Comparison of ENCODE assay signal across 8 cellular contexts in genomic region chr17:29682987-29683386, GRCh38.
A peak's percentile ranks its signal among the peaks of the same experiment; 100 is the strongest.
DNase-seq lines count a peak whose midpoint lies in the region; ATAC-seq and TF ChIP-seq lines count a peak whose summit lies in the region.

No MANE protein-coding gene starts in this region.

- H3F3A ChIP-seq in GM23248 (ENCODE audit: insufficient read depth), result no peaks in the 10 kb centered on the region; the same call in 1 of the 2 replicates

- no peaks in the 10 kb centered on the region for H3K9me3 Mint-ChIP-seq in activated naive CD4-positive, alpha-beta T cell treated with anti-CD3 and anti-CD28 coated beads, Interleukin-2, amount 10 ng/mL, durations not matched to agents 7 days and 5 days
- no peaks in the 10 kb centered on the region for H3K9me3 Mint-ChIP-seq in central memory CD8-positive, alpha-beta T cell
- no peaks in the 10 kb centered on the region for H3K9me3 Mint-ChIP-seq in memory B cell

- TF ChIP-seq POLR2A in upper lobe of left lung (IDR thresholded peaks at IDR 0.05), result no peak

- H3K27ac ChIP-seq in upper lobe of left lung (peak overlapping the region; percentile 55 to 81 (median 70)), GM23248 (no peak overlapping the region)

- no peaks in the 10 kb centered on the region for H3K27me3 Mint-ChIP-seq in activated naive CD4-positive, alpha-beta T cell treated with anti-CD3 and anti-CD28 coated beads, Interleukin-2, amount 10 ng/mL, durations not matched to agents 7 days and 5 days
- H3K27me3 Mint-ChIP-seq in central memory CD8-positive, alpha-beta T cell, result no peaks in the 10 kb centered on the region
- H3K27me3 Mint-ChIP-seq in memory B cell, result no peaks in the 10 kb centered on the region

- no peak for TF ChIP-seq EP300 in upper lobe of left lung (IDR thresholded peaks at IDR 0.05)

- H3K4me2 ChIP-seq in GM23248 (ENCODE audit: unreplicated experiment), result no peak overlapping the region

- H3K36me3 Mint-ChIP-seq in activated naive CD4-positive, alpha-beta T cell treated with anti-CD3 and anti-CD28 coated beads, Interleukin-2, amount 10 ng/mL, durations not matched to agents 7 days and 5 days, result peaks cover 42% of the 10 kb centered on the region
- peaks cover 50% of the 10 kb centered on the region for H3K36me3 Mint-ChIP-seq in central memory CD8-positive, alpha-beta T cell (ENCODE audit: insufficient read depth)
- peaks cover 10% of the 10 kb centered on the region for H3K36me3 Mint-ChIP-seq in memory B cell

- peaks cover 12% of the 10 kb centered on the region for H3K4me1 Mint-ChIP-seq in activated naive CD4-positive, alpha-beta T cell treated with anti-CD3 and anti-CD28 coated beads, Interleukin-2, amount 10 ng/mL, durations not matched to agents 7 days and 5 days
- H3K4me1 Mint-ChIP-seq in central memory CD8-positive, alpha-beta T cell, result peaks cover 24% of the 10 kb centered on the region
- peaks cover 10% of the 10 kb centered on the region for H3K4me1 Mint-ChIP-seq in memory B cell

- H3K4me1 ChIP-seq in upper lobe of left lung (peaks cover 28 to 36% (median 32%) of the 10 kb centered on the region in 4 donors), GM23248 (ENCODE audit: insufficient read depth) (no peaks in the 10 kb centered on the region)

- WGBS in upper lobe of left lung, 2 donors, result 35 to 36% methylated on average over 3 of the region's 3 CpGs
- WGBS in GM23248 (ENCODE audit: low coverage in 1 of 2, low lambda C conversion rate in 2 of 2, missing lambda C conversion rate in 2 of 2), 2 experiments, result 75 to 79% methylated on average over 3 of the region's 3 CpGs

- no peaks in the 10 kb centered on the region for H3K79me2 ChIP-seq in GM23248 (ENCODE audit: insufficient read depth)

- no peak for TF ChIP-seq CTCF in upper lobe of left lung (IDR thresholded peaks at IDR 0.05)

- no peak for DNase-seq in activated naive CD4-positive, alpha-beta T cell treated with anti-CD3 and anti-CD28 coated beads, Interleukin-2, amount 10 ng/mL, durations not matched to agents 7 days and 5 days
- DNase-seq in activated naive CD4-positive, alpha-beta T cell (lab: John Stamatoyannopoulos, UW), result no peak
- no peak for DNase-seq in central memory CD8-positive, alpha-beta T cell (ENCODE audit: low spot score in 2 of 2)
- DNase-seq in memory B cell (ENCODE audit: low spot score in 2 of 2) (no peak), upper lobe of left lung (no peak), GM23248 (no peak), NCI-H748 (lab: John Stamatoyannopoulos, UW; ENCODE audit: unreplicated experiment) (no peak), GM19238 (ENCODE audit: insufficient read length, low spot score) (no peak)

- H3K9me3 ChIP-seq in upper lobe of left lung (no peaks in the 10 kb centered on the region), GM23248 (ENCODE audit: low read depth) (no peaks in the 10 kb centered on the region)

- no peaks in the 10 kb centered on the region for H3K9me2 ChIP-seq in GM23248 (ENCODE audit: insufficient read depth)

- H4K20me1 ChIP-seq in GM23248 (ENCODE audit: insufficient read depth), result no peaks in the 10 kb centered on the region

- no peak for ATAC-seq in central memory CD8-positive, alpha-beta T cell (replicated peaks; ENCODE audit: extremely low read depth, poor library complexity, severe bottlenecking)
- ATAC-seq in memory B cell (ENCODE audit: low read depth) (no peak), upper lobe of left lung (ENCODE audit: low FRiP score in 2 of 2) (no peak)

- no peak overlapping the region for H3K4me3 Mint-ChIP-seq in activated naive CD4-positive, alpha-beta T cell treated with anti-CD3 and anti-CD28 coated beads, Interleukin-2, amount 10 ng/mL, durations not matched to agents 7 days and 5 days
- H3K4me3 Mint-ChIP-seq in central memory CD8-positive, alpha-beta T cell, result no peak overlapping the region
- H3K4me3 Mint-ChIP-seq in memory B cell, result no peak overlapping the region

- H3K4me3 ChIP-seq in upper lobe of left lung (no peak overlapping the region), GM23248 (no peak overlapping the region)

- in situ Hi-C loops in GM23248 (cut with MboI), result no loop called here

- peaks cover 0 to 45% (median 8%) of the 10 kb centered on the region in 4 donors for H3K36me3 ChIP-seq in upper lobe of left lung
- no peaks in the 10 kb centered on the region for H3K36me3 ChIP-seq in GM23248 (ENCODE audit: low read depth)

- H3K27ac Mint-ChIP-seq in activated naive CD4-positive, alpha-beta T cell treated with anti-CD3 and anti-CD28 coated beads, Interleukin-2, amount 10 ng/mL, durations not matched to agents 7 days and 5 days, result peak overlapping the region; percentile 19
- peak overlapping the region; percentile 82 for H3K27ac Mint-ChIP-seq in central memory CD8-positive, alpha-beta T cell (ENCODE audit: low read depth)
- peak overlapping the region; percentile 71 for H3K27ac Mint-ChIP-seq in memory B cell

- CTCF ChIA-PET in activated naive CD4-positive, alpha-beta T cell treated with anti-CD3 and anti-CD28 coated beads, Interleukin-2, amount 10 ng/mL, durations not matched to agents 7 days and 5 days (lab: Charles Lee), result interaction anchor here (0.6 to 1.9 kb wide), 2 partner anchors 9 to 25 kb away, joined by 3 to 8 read pairs; no protein-coding TSS in a partner anchor

- H3K9ac ChIP-seq in GM23248, result no peak overlapping the region

- H3K27me3 ChIP-seq in upper lobe of left lung (no peaks in the 10 kb centered on the region), GM23248 (replicated peaks; ENCODE audit: insufficient read depth) (no peaks in the 10 kb centered on the region)

- no peak overlapping the region for H2AFZ ChIP-seq in GM23248

Comparison
In these comparisons a context has a peak if more than half of its experiments do, and no peak if none do; other contexts are left out.
1. H3K27ac Mint-ChIP-seq: peak in every context shown above with its lines; median percentile 82 in central memory CD8-positive, alpha-beta T cell; 71 in memory B cell; 19 in activated naive CD4-positive, alpha-beta T cell treated with anti-CD3 and anti-CD28 coated beads, Interleukin-2, amount 10 ng/mL, durations not matched to agents 7 days and 5 days.